Comparison of ENCODE assay signal across 11 cellular contexts in the genomic region with DNA sequence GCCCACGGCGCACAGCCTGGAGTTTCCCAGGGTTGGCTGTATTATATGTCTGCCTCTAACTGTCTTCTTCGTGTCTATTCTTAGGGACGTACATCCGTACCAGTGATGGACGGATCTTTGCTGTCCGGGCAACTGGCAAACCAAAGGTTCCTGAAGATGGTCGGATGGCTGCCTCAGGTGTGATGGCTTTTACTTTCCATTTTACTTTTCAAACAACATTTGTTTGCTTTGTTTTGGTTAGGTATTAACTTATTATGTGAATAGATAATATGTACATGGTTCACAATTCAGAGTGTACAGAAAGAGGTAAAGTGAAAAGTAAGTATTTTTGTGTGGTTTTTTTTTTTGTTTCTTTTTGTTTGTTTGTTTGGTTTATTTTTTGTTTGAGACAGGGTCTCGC. TPM values are rescaled to one million over a fixed set of nuclear protein-coding genes. Genes with fewer than 3 reads are reported as not detected.
"Had no signal": no experiment of that assay in that cellular context is flagged by ENCODE, and none has a peak within 500 bp of the region (broad histone marks: within the 10 kb centered on the region; RNA-seq: fewer than 3 reads in every experiment).

No MANE protein-coding gene starts in this region.

- H3K4me3 Mint-ChIP-seq: HFFc6 had no signal

- H3K9me3 Mint-ChIP-seq: HFFc6 had no signal

- H3K27ac ChIP-seq: GM23248, HL-60 had no signal

- H3K4me3 ChIP-seq: GM23248, HAP-1, K562 had no signal

- ATAC-seq: HCT116, K562 had no signal

- H2AFZ ChIP-seq: GM23248 had no signal

- H3K9me3 ChIP-seq: HAP-1 had no signal

- H3K9ac ChIP-seq: GM23248 had no signal

- H3K27ac Mint-ChIP-seq: HFFc6 had no signal

- DNase-seq: GM23248, GOT3, H7, HFFc6, IMR-90, KG1 had no signal

- H3K4me1 ChIP-seq: HAP-1 had no signal

RNA-seq across cellular contexts. Expression of a gene that starts 46.9 kb away (rescaled TPM):
- total RNA-seq: H4, K562 had no signal
- polyA plus RNA-seq: GM23248, K562 had no signal
